Comparison of ENCODE assay signal across 16 cellular contexts in the genomic region with DNA sequence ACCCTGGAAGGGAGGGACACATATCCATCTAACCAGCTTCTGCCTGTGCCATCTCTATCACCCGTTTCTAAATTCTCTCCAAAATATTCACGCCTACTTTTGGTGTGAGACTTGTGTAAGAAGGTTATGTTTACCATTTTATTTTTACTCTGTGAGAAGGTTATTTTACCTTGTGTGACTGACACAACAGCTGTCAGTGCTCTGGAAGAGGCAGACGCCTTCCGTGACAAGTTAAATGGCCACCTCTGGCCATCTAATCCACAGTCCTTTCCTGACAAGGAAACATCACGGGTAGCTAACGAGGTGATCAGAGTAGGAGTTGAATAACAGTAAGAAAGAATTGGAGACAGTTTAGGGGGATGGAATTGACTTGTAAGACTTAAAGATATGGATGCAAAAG.
A peak's percentile ranks its signal among the peaks of the same experiment; 100 is the strongest.
DNase-seq lines count a peak whose midpoint lies in the region; ATAC-seq and TF ChIP-seq lines count a peak whose summit lies in the region.
"Had no signal": no experiment of that assay in that cellular context is flagged by ENCODE, and none has a peak within 500 bp of the region (broad histone marks: within the 10 kb centered on the region; RNA-seq: fewer than 3 reads in every experiment).

No MANE protein-coding gene starts in this region.

- no peak overlapping the region for H2AFZ ChIP-seq in neural cell (ENCODE audit: low read depth, low read length)
- H2AFZ ChIP-seq: GM23338 had no signal

- no peak overlapping the region for H3K9ac ChIP-seq in neural cell (ENCODE audit: low read length)

- no peak overlapping the region for H3K4me3 Mint-ChIP-seq in Caco-2 (ENCODE audit: unreplicated experiment)
- no peak overlapping the region for H3K4me3 Mint-ChIP-seq in activated CD8-positive, alpha-beta T cell treated with anti-CD3 and anti-CD28 coated beads, Interleukin-2, amount 10 ng/mL, durations not matched to agents 7 days and 5 days
- H3K4me3 Mint-ChIP-seq in activated CD8-positive, alpha-beta memory T cell treated with anti-CD3 and anti-CD28 coated beads, Interleukin-2, amount 10 ng/mL, durations not matched to agents 7 days and 5 days = no peak overlapping the region
- H3K4me3 Mint-ChIP-seq: B cell; CD4-positive, alpha-beta T cell; GM23338; H9 had no signal

- H3K27me3 Mint-ChIP-seq in Caco-2 (ENCODE audit: insufficient read depth, unreplicated experiment) = no peaks in the 10 kb centered on the region
- H3K27me3 Mint-ChIP-seq in activated CD8-positive, alpha-beta T cell treated with anti-CD3 and anti-CD28 coated beads, Interleukin-2, amount 10 ng/mL, durations not matched to agents 7 days and 5 days (ENCODE audit: low read depth) = peaks cover 2% of the 10 kb centered on the region
- H3K27me3 Mint-ChIP-seq in activated CD8-positive, alpha-beta memory T cell treated with anti-CD3 and anti-CD28 coated beads, Interleukin-2, amount 10 ng/mL, durations not matched to agents 7 days and 5 days = peaks cover 6% of the 10 kb centered on the region
- H3K27me3 Mint-ChIP-seq: CD4-positive, alpha-beta T cell had no signal

- no peaks in the 10 kb centered on the region for H3K9me2 ChIP-seq in neural cell (ENCODE audit: insufficient read depth, low read length)

- TF ChIP-seq CTCF in Caco-2 (IDR thresholded peaks at IDR 0.05; ENCODE audit: insufficient read depth in 1 of 2, low read depth in 1 of 2, low read length in 1 of 2, severe bottlenecking in 1 of 2, unreplicated experiment in 1 of 2) (no peak), esophagus muscularis mucosa (IDR thresholded peaks at IDR 0.05) (no peak), neural cell (IDR thresholded peaks at IDR 0.05; ENCODE audit: poor library complexity, severe bottlenecking) (no peak), psoas muscle (IDR thresholded peaks at IDR 0.05) (no peak)

- peaks cover 5% of the 10 kb centered on the region; the same call in 1 of the 2 replicates for H3K9me3 ChIP-seq in Caco-2
- no peaks in the 10 kb centered on the region for H3K9me3 ChIP-seq in esophagus muscularis mucosa
- H3K9me3 ChIP-seq in neural cell (ENCODE audit: low read length) = no peaks in the 10 kb centered on the region
- H3K9me3 ChIP-seq in psoas muscle = no peaks in the 10 kb centered on the region

- intact Hi-C loops in Caco-2 (cut with micrococcal nuclease; ENCODE audit: unreplicated experiment) = loop anchor here (2.0 kb wide), 1 partner anchor 279 kb away; no protein-coding TSS in a partner anchor
- intact Hi-C loops in esophagus muscularis mucosa (cut with DNase I) = no loop called here
- intact Hi-C loops in psoas muscle (cut with DNase I) = loop anchor here (5.0 to 10.0 kb wide), 3 partner anchors 36 to 277 kb away; no protein-coding TSS in a partner anchor

- H3K4me1 Mint-ChIP-seq in Caco-2 (ENCODE audit: low read depth, unreplicated experiment) = peaks cover 47% of the 10 kb centered on the region
- H3K4me1 Mint-ChIP-seq in activated CD8-positive, alpha-beta T cell treated with anti-CD3 and anti-CD28 coated beads, Interleukin-2, amount 10 ng/mL, durations not matched to agents 7 days and 5 days (ENCODE audit: low read depth) = no peaks in the 10 kb centered on the region
- H3K4me1 Mint-ChIP-seq in activated CD8-positive, alpha-beta memory T cell treated with anti-CD3 and anti-CD28 coated beads, Interleukin-2, amount 10 ng/mL, durations not matched to agents 7 days and 5 days = no peaks in the 10 kb centered on the region
- H3K4me1 Mint-ChIP-seq: B cell had no signal

- no peak overlapping the region for H3K4me3 ChIP-seq in Caco-2 (ENCODE audit: low read depth, low read length)
- H3K4me3 ChIP-seq in esophagus muscularis mucosa = no peak overlapping the region
- H3K4me3 ChIP-seq in neural cell (ENCODE audit: low read length) = peak overlapping the region; percentile 10
- peak overlapping the region; percentile 8 for H3K4me3 ChIP-seq in psoas muscle
- H3K4me3 ChIP-seq: GM23338 had no signal

- peaks cover 66% of the 10 kb centered on the region for H3K4me1 ChIP-seq in Caco-2
- H3K4me1 ChIP-seq in esophagus muscularis mucosa = peaks cover 5 to 45% (median 32%) of the 10 kb centered on the region in 4 donors
- H3K4me1 ChIP-seq in psoas muscle = peaks cover 42% of the 10 kb centered on the region

- POLR2A ChIA-PET in Caco-2 (lab: Charles Lee) = no interaction called here
- POLR2A ChIA-PET in activated CD8-positive, alpha-beta T cell treated with anti-CD3 and anti-CD28 coated beads, Interleukin-2, amount 10 ng/mL, durations not matched to agents 7 days and 5 days (lab: Charles Lee) = no interaction called here

- H3K4me2 ChIP-seq in neural cell (ENCODE audit: low read length) = peak overlapping the region; percentile 13

- no peaks in the 10 kb centered on the region for H3K79me2 ChIP-seq in neural cell (replicated peaks; ENCODE audit: insufficient read depth, low read length)

- H3K27ac Mint-ChIP-seq in Caco-2 (ENCODE audit: unreplicated experiment) = peak overlapping the region; percentile 98
- no peak overlapping the region for H3K27ac Mint-ChIP-seq in activated CD8-positive, alpha-beta T cell treated with anti-CD3 and anti-CD28 coated beads, Interleukin-2, amount 10 ng/mL, durations not matched to agents 7 days and 5 days
- H3K27ac Mint-ChIP-seq in activated CD8-positive, alpha-beta memory T cell treated with anti-CD3 and anti-CD28 coated beads, Interleukin-2, amount 10 ng/mL, durations not matched to agents 7 days and 5 days = no peak overlapping the region
- H3K27ac Mint-ChIP-seq: B cell; CD4-positive, alpha-beta T cell; GM23338; H9 had no signal

- no peak for TF ChIP-seq POLR2A in esophagus muscularis mucosa (IDR thresholded peaks at IDR 0.05; ENCODE audit: low read depth)

- TF ChIP-seq RAD21 in neural cell (conservative IDR thresholded peaks at IDR 0.05) = no peak

- no peaks in the 10 kb centered on the region for H4K20me1 ChIP-seq in neural cell (ENCODE audit: insufficient read depth)

- no peak for TF ChIP-seq EP300 in esophagus muscularis mucosa (IDR thresholded peaks at IDR 0.05)
- TF ChIP-seq EP300 in neural cell (conservative IDR thresholded peaks at IDR 0.05; ENCODE audit: poor library complexity, severe bottlenecking) = peak; percentile 71

- H3K36me3 Mint-ChIP-seq in Caco-2 (ENCODE audit: insufficient read depth, unreplicated experiment) = no peaks in the 10 kb centered on the region
- H3K36me3 Mint-ChIP-seq in activated CD8-positive, alpha-beta T cell treated with anti-CD3 and anti-CD28 coated beads, Interleukin-2, amount 10 ng/mL, durations not matched to agents 7 days and 5 days (ENCODE audit: low read depth) = no peaks in the 10 kb centered on the region
- no peaks in the 10 kb centered on the region for H3K36me3 Mint-ChIP-seq in activated CD8-positive, alpha-beta memory T cell treated with anti-CD3 and anti-CD28 coated beads, Interleukin-2, amount 10 ng/mL, durations not matched to agents 7 days and 5 days

- 83% methylated on average over 6 of the region's 6 CpGs for WGBS in esophagus muscularis mucosa
- WGBS in psoas muscle, 3 donors = 27 to 39% (median 35%) methylated on average over 6 of the region's 6 CpGs

- H3K27ac ChIP-seq in esophagus muscularis mucosa (replicated peaks in 1 of 4) (peak overlapping the region in 3 of 4 donors; percentile 54 to 68 (median 54)), neural cell (ENCODE audit: low read length) (peak overlapping the region; percentile 19), psoas muscle (peak overlapping the region; percentile 71)

- no TSS peak for BruUV-seq in Caco-2 (replicated peaks; lab: Mats Ljungman, UMichigan)

- no peaks in the 10 kb centered on the region for H3F3A ChIP-seq in neural cell (ENCODE audit: insufficient read depth, low read length, poor library complexity, severe bottlenecking)

- H3K27me3 ChIP-seq in Caco-2 (replicated peaks; ENCODE audit: control insufficient read depth, insufficient read depth, low read length) = no peaks in the 10 kb centered on the region
- H3K27me3 ChIP-seq in esophagus muscularis mucosa = no peaks in the 10 kb centered on the region
- no peaks in the 10 kb centered on the region for H3K27me3 ChIP-seq in neural cell (ENCODE audit: insufficient read depth, low read depth, low read length)
- no peaks in the 10 kb centered on the region for H3K27me3 ChIP-seq in psoas muscle (ENCODE audit: insufficient read depth in 3 of 3, low read length in 2 of 3)

- H3K36me3 ChIP-seq in Caco-2 (ENCODE audit: control insufficient read depth, insufficient read depth, low read length) (no peaks in the 10 kb centered on the region), esophagus muscularis mucosa (no peaks in the 10 kb centered on the region), neural cell (ENCODE audit: insufficient read depth, low read length) (no peaks in the 10 kb centered on the region), psoas muscle (ENCODE audit: insufficient read depth in 1 of 2, low read depth in 1 of 2) (no peaks in the 10 kb centered on the region)

- peaks cover 18% of the 10 kb centered on the region for H3K9me3 Mint-ChIP-seq in Caco-2 (ENCODE audit: unreplicated experiment)
- no peaks in the 10 kb centered on the region for H3K9me3 Mint-ChIP-seq in activated CD8-positive, alpha-beta T cell treated with anti-CD3 and anti-CD28 coated beads, Interleukin-2, amount 10 ng/mL, durations not matched to agents 7 days and 5 days (ENCODE audit: insufficient read depth)
- peaks cover 2% of the 10 kb centered on the region for H3K9me3 Mint-ChIP-seq in activated CD8-positive, alpha-beta memory T cell treated with anti-CD3 and anti-CD28 coated beads, Interleukin-2, amount 10 ng/mL, durations not matched to agents 7 days and 5 days (ENCODE audit: low read depth)
- H3K9me3 Mint-ChIP-seq: CD4-positive, alpha-beta T cell; GM23338; H9 had no signal

- CTCF ChIA-PET in Caco-2 (lab: Charles Lee) = no interaction called here
- CTCF ChIA-PET in activated CD8-positive, alpha-beta T cell treated with anti-CD3 and anti-CD28 coated beads, Interleukin-2, amount 10 ng/mL, durations not matched to agents 7 days and 5 days (lab: Charles Lee) = no interaction called here
- CTCF ChIA-PET in activated CD8-positive, alpha-beta memory T cell treated with anti-CD3 and anti-CD28 coated beads, Interleukin-2, amount 10 ng/mL, durations not matched to agents 7 days and 5 days (lab: Charles Lee) = no interaction called here

- DNase-seq in Caco-2 (no peak), esophagus muscularis mucosa (ENCODE audit: extremely low spot score) (no peak), psoas muscle (peak in 1 of 2 donors; percentile 42), NCI-H774 (lab: John Stamatoyannopoulos, UW) (no peak), SIG-M5 (lab: John Stamatoyannopoulos, UW) (no peak)
- DNase-seq in activated CD8-positive, alpha-beta T cell treated with anti-CD3 and anti-CD28 coated beads, Interleukin-2, amount 10 ng/mL, durations not matched to agents 7 days and 5 days = no peak
- DNase-seq in activated CD8-positive, alpha-beta memory T cell treated with anti-CD3 and anti-CD28 coated beads, Interleukin-2, amount 10 ng/mL, durations not matched to agents 7 days and 5 days = no peak
- DNase-seq: C1 segment of cervical spinal cord; CD4-positive, alpha-beta T cell; DMS153; DMS79 treated with DMSO at 0.1 percent for 48 hours; EL; H9 had no signal

- peak; percentile 50 to 91 (median 82) for ATAC-seq in psoas muscle
- ATAC-seq in activated CD8-positive, alpha-beta T cell treated with anti-CD3 and anti-CD28 coated beads, Interleukin-2, amount 10 ng/mL, durations not matched to agents 7 days and 5 days = no peak
- no peak for ATAC-seq in activated CD8-positive, alpha-beta memory T cell treated with anti-CD3 and anti-CD28 coated beads, Interleukin-2, amount 10 ng/mL, durations not matched to agents 7 days and 5 days
- ATAC-seq: GM23338 had no signal

Comparison
In these comparisons a context has a peak if more than half of its experiments do, and no peak if none do; other contexts are left out.
1. H3K4me3 ChIP-seq: peak in neural cell (single experiment) and psoas muscle (single experiment); none in Caco-2 (single experiment) and esophagus muscularis mucosa (0 of 4).
2. H3K27ac ChIP-seq: peak in every context shown above with its lines; median percentile 71 in psoas muscle; 54 in esophagus muscularis mucosa; 19 in neural cell.
3. ATAC-seq: peak in psoas muscle (4 of 4); none in activated CD8-positive, alpha-beta T cell treated with anti-CD3 and anti-CD28 coated beads, Interleukin-2, amount 10 ng/mL, durations not matched to agents 7 days and 5 days (single experiment) and activated CD8-positive, alpha-beta memory T cell treated with anti-CD3 and anti-CD28 coated beads, Interleukin-2, amount 10 ng/mL, durations not matched to agents 7 days and 5 days (single experiment).